Comparison of ENCODE assay signal across 12 cellular contexts in genomic region chr9:135086597-135087488, GRCh38. TPM values are rescaled to one million over a fixed set of nuclear protein-coding genes. Genes with fewer than 3 reads are reported as not detected.
DNase-seq lines count a peak whose midpoint lies in the region; ATAC-seq and TF ChIP-seq lines count a peak whose summit lies in the region.
"Had no signal": no experiment of that assay in that cellular context is flagged by ENCODE, and none has a peak within 500 bp of the region (broad histone marks: within the 10 kb centered on the region; RNA-seq: fewer than 3 reads in every experiment).

No MANE protein-coding gene starts in this region.

- H3K27me3 ChIP-seq in prostate gland (replicated peaks; ENCODE audit: insufficient read depth): peaks cover 6% of the 10 kb centered on the region

- H3K27me3 Mint-ChIP-seq in stimulated activated naive CD8-positive, alpha-beta T cell treated with anti-CD3 and anti-CD28 coated beads, Interleukin-15, amount 100 ng/mL, for 72 hours: peaks cover 53% of the 10 kb centered on the region
- H3K27me3 Mint-ChIP-seq in progenitor cell of endocrine pancreas: peaks cover 79% of the 10 kb centered on the region

- ATAC-seq in stimulated activated naive CD8-positive, alpha-beta T cell treated with anti-CD3 and anti-CD28 coated beads, Interleukin-15, amount 100 ng/mL, for 72 hours: peak; percentile 31
- no peak for ATAC-seq in stimulated activated naive CD8-positive, alpha-beta T cell treated with anti-CD3 and anti-CD28 coated beads, Interleukin-15, Interleukin-2, amounts not matched to agents 100 U/mL and 50 U/mL, for 24 hours
- peak; percentile 10 for ATAC-seq in left ventricle myocardium superior
- ATAC-seq: natural killer cell treated with Interleukin-12 subunit alpha and Interleukin-12 subunit beta and Interleukin-15 and Interleukin-18, amount 100 ng/mL, for 72 hours had no signal

- no peak for DNase-seq in stimulated activated naive CD8-positive, alpha-beta T cell treated with anti-CD3 and anti-CD28 coated beads, Interleukin-15, amount 100 ng/mL, for 72 hours
- no peak for DNase-seq in stimulated activated naive CD8-positive, alpha-beta T cell treated with anti-CD3 and anti-CD28 coated beads, Interleukin-15, Interleukin-2, amounts not matched to agents 100 U/mL and 50 U/mL, for 24 hours
- no peak for DNase-seq in left ventricle myocardium superior
- DNase-seq in prostate gland (ENCODE audit: low spot score): no peak
- no peak for DNase-seq in cerebellar cortex (ENCODE audit: low spot score)
- no peak for DNase-seq in progenitor cell of endocrine pancreas (ENCODE audit: low spot score, unreplicated experiment)
- no peak for DNase-seq in epidermal melanocyte (ENCODE audit: insufficient read length, low spot score)
- DNase-seq in NCI-H2029 (lab: John Stamatoyannopoulos, UW): no peak
- DNase-seq: activated naive CD4-positive, alpha-beta T cell; Kasumi-1 had no signal

- no peaks in the 10 kb centered on the region for H3K36me3 Mint-ChIP-seq in progenitor cell of endocrine pancreas (ENCODE audit: insufficient read depth)
- H3K36me3 Mint-ChIP-seq: natural killer cell treated with Interleukin-12 subunit alpha and Interleukin-12 subunit beta and Interleukin-15 and Interleukin-18, amount 100 ng/mL, for 72 hours had no signal

- intact Hi-C loops in left ventricle myocardium superior (cut with micrococcal nuclease): loop anchor here (5.0 to 10.0 kb wide), 2 partner anchors 255 to 328 kb away; no protein-coding TSS in a partner anchor
- intact Hi-C loops in prostate gland (cut with DNase I): loop anchor here (1.0 to 2.0 kb wide), 2 partner anchors 258 to 325 kb away; no protein-coding TSS in a partner anchor

- no peak for TF ChIP-seq POLR2A in prostate gland (IDR thresholded peaks at IDR 0.05)

- whole genome bisulfite sequencing in prostate gland: 14% methylated on average over 44 of the region's 61 CpGs

- no peaks in the 10 kb centered on the region for H3K9me3 ChIP-seq in prostate gland

- peak overlapping the region in 1 of 2 donors; percentile 46 for H3K4me3 Mint-ChIP-seq in stimulated activated naive CD8-positive, alpha-beta T cell treated with anti-CD3 and anti-CD28 coated beads, Interleukin-15, amount 100 ng/mL, for 72 hours
- H3K4me3 Mint-ChIP-seq in progenitor cell of endocrine pancreas (ENCODE audit: low read depth): no peak overlapping the region
- H3K4me3 Mint-ChIP-seq: natural killer cell treated with Interleukin-12 subunit alpha and Interleukin-12 subunit beta and Interleukin-15 and Interleukin-18, amount 100 ng/mL, for 72 hours had no signal

- no peak for TF ChIP-seq CTCF in prostate gland (IDR thresholded peaks at IDR 0.05)
- TF ChIP-seq CTCF in progenitor cell of endocrine pancreas (IDR thresholded peaks at IDR 0.05; ENCODE audit: unreplicated experiment): no peak

- peaks cover 7% of the 10 kb centered on the region for H3K4me1 Mint-ChIP-seq in stimulated activated naive CD8-positive, alpha-beta T cell treated with anti-CD3 and anti-CD28 coated beads, Interleukin-15, amount 100 ng/mL, for 72 hours
- H3K4me1 Mint-ChIP-seq in progenitor cell of endocrine pancreas (ENCODE audit: low read depth): peaks cover 10% of the 10 kb centered on the region

- no peaks in the 10 kb centered on the region for H3K36me3 ChIP-seq in prostate gland

- peaks cover 12% of the 10 kb centered on the region for H3K4me1 ChIP-seq in prostate gland (replicated peaks)

- peak overlapping the region in 1 of 2 donors; percentile 27 for H3K27ac ChIP-seq in prostate gland

- H3K9me3 Mint-ChIP-seq in stimulated activated naive CD8-positive, alpha-beta T cell treated with anti-CD3 and anti-CD28 coated beads, Interleukin-15, amount 100 ng/mL, for 72 hours: peaks cover 7% of the 10 kb centered on the region in 2 donors
- H3K9me3 Mint-ChIP-seq in progenitor cell of endocrine pancreas (ENCODE audit: low read depth): no peaks in the 10 kb centered on the region
- H3K9me3 Mint-ChIP-seq: dendritic cell treated with granulocyte-macrophage colony-stimulating factor and Interleukin-4, amounts not matched to agents 40 ng/mL and 50 ng/mL, for 4 days had no signal

- H3K4me3 ChIP-seq in prostate gland: peak overlapping the region; percentile 8 to 23

- H3K27ac Mint-ChIP-seq in stimulated activated naive CD8-positive, alpha-beta T cell treated with anti-CD3 and anti-CD28 coated beads, Interleukin-15, amount 100 ng/mL, for 72 hours: no peak overlapping the region
- H3K27ac Mint-ChIP-seq in progenitor cell of endocrine pancreas: no peak overlapping the region
- H3K27ac Mint-ChIP-seq: dendritic cell treated with granulocyte-macrophage colony-stimulating factor and Interleukin-4, amounts not matched to agents 40 ng/mL and 50 ng/mL, for 4 days; natural killer cell treated with Interleukin-12 subunit alpha and Interleukin-12 subunit beta and Interleukin-15 and Interleukin-18, amount 100 ng/mL, for 72 hours had no signal

RNA-seq across cellular contexts. Expression of gene OLFM1, which starts 0.6 kb away (rescaled TPM):
- total RNA-seq in left ventricle myocardium superior: 12.5 TPM
- total RNA-seq in prostate gland: 10 to 100 TPM; 11.7 to 23.3 TPM
- 1.7 and 1.8 TPM in 2 replicates for total RNA-seq in progenitor cell of endocrine pancreas
- total RNA-seq: natural killer cell treated with Interleukin-12 subunit alpha and Interleukin-12 subunit beta and Interleukin-15 and Interleukin-18, amount 100 ng/mL, for 72 hours had no signal
